Comparison of ENCODE assay signal across 19 cellular contexts in the genomic region with DNA sequence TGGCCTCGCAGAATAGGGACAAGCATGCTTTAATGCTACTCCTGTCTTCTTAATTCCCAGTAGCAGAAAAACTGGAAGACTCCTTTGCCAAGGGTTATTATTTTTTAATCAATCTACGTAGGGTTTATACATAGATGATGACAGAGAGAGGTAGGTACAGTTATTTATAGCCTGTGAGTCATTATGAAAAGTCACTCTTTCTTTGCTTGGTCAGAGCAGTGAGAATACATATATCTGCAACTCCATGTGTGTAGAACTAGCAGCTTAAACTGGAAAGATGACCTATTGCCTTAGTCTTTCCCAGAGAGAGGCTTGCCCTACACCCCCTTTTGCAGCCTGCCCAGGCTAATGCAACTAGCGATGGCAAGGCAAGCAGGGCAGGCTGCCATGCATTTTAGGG.
DNase-seq lines count a peak whose midpoint lies in the region; ATAC-seq, FAIRE-seq and TF ChIP-seq lines count a peak whose summit lies in the region.
"Had no signal": no experiment of that assay in that cellular context is flagged by ENCODE, and none has a peak within 500 bp of the region (broad histone marks: within the 10 kb centered on the region; RNA-seq: fewer than 3 reads in every experiment).

No MANE protein-coding gene starts in this region.

- no peaks in the 10 kb centered on the region for H3K27me3 Mint-ChIP-seq in activated CD4-positive, alpha-beta memory T cell treated with anti-CD3 and anti-CD28 coated beads for 36 hours
- H3K27me3 Mint-ChIP-seq: activated T-cell treated with anti-CD3 and anti-CD28 coated beads, Interleukin-2, amount 50 U/mL, for 24 hours; CD4-positive, CD25-positive, alpha-beta regulatory T cell; stimulated activated naive CD8-positive, alpha-beta T cell treated with anti-CD3 and anti-CD28 coated beads, Interleukin-15, amount 100 ng/mL, for 72 hours had no signal

- no peak overlapping the region for H3K4me3 ChIP-seq in bronchial epithelial cell (ENCODE audit: low read depth, low read length)
- H3K4me3 ChIP-seq: lower lobe of right lung had no signal

- H3K4me3 Mint-ChIP-seq in activated CD4-positive, alpha-beta memory T cell treated with anti-CD3 and anti-CD28 coated beads for 36 hours, result no peak overlapping the region
- H3K4me3 Mint-ChIP-seq: activated T-cell treated with anti-CD3 and anti-CD28 coated beads, Interleukin-2, amount 50 U/mL, for 24 hours; nephron progenitor cell; stimulated activated naive CD8-positive, alpha-beta T cell treated with anti-CD3 and anti-CD28 coated beads, Interleukin-15, amount 100 ng/mL, for 72 hours; T-helper 2 cell treated with Interferon-gamma antibody and Interleukin-4, amounts not matched to agents 5 μg/mL and 100 μg/mL, for 36 hours had no signal

- TF ChIP-seq CTCF in bronchial epithelial cell (IDR thresholded peaks at IDR 0.05; ENCODE audit: insufficient read depth, low read length, severe bottlenecking), result no peak

- no peak for FAIRE-seq in bronchial epithelial cell (lab: Jason Lieb, UNC)
- FAIRE-seq: GM18507 had no signal

- H3K27ac Mint-ChIP-seq in activated CD4-positive, alpha-beta memory T cell treated with anti-CD3 and anti-CD28 coated beads for 36 hours, result no peak overlapping the region
- H3K27ac Mint-ChIP-seq: activated T-cell treated with anti-CD3 and anti-CD28 coated beads, Interleukin-2, amount 50 U/mL, for 24 hours; CD4-positive, CD25-positive, alpha-beta regulatory T cell; nephron progenitor cell; stimulated activated naive CD8-positive, alpha-beta T cell treated with anti-CD3 and anti-CD28 coated beads, Interleukin-15, amount 100 ng/mL, for 72 hours; T-helper 2 cell treated with Interferon-gamma antibody and Interleukin-4, amounts not matched to agents 5 μg/mL and 100 μg/mL, for 36 hours had no signal

- DNase-seq in A172 (ENCODE audit: low spot score), result peak; percentile 58
- peak; percentile 10 for DNase-seq in bronchial epithelial cell (ENCODE audit: low read depth)
- no peak for DNase-seq in COLO668 (lab: John Stamatoyannopoulos, UW; ENCODE audit: unreplicated experiment)
- no peak for DNase-seq in activated CD4-positive, alpha-beta memory T cell treated with anti-CD3 and anti-CD28 coated beads for 36 hours
- DNase-seq in amniotic stem cell (lab: John Stamatoyannopoulos, UW), result no peak
- DNase-seq: 8988T; activated CD4-positive, alpha-beta T cell treated with anti-CD3 and anti-CD28 coated beads for 48 hours; activated T-cell treated with anti-CD3 and anti-CD28 coated beads, Interleukin-2, amount 50 U/mL, for 24 hours; anterior cingulate cortex; CD4-positive, CD25-positive, alpha-beta regulatory T cell; lower lobe of right lung; NCI-H526; nephron progenitor cell; stimulated activated naive CD8-positive, alpha-beta T cell treated with anti-CD3 and anti-CD28 coated beads, Interleukin-15, amount 100 ng/mL, for 72 hours had no signal

- no peaks in the 10 kb centered on the region for H3K4me1 Mint-ChIP-seq in activated CD4-positive, alpha-beta memory T cell treated with anti-CD3 and anti-CD28 coated beads for 36 hours (ENCODE audit: low read depth)
- H3K4me1 Mint-ChIP-seq: CD4-positive, CD25-positive, alpha-beta regulatory T cell; nephron progenitor cell; stimulated activated naive CD8-positive, alpha-beta T cell treated with anti-CD3 and anti-CD28 coated beads, Interleukin-15, amount 100 ng/mL, for 72 hours had no signal

- H3K9me3 Mint-ChIP-seq in activated CD4-positive, alpha-beta memory T cell treated with anti-CD3 and anti-CD28 coated beads for 36 hours, result peaks cover 9% of the 10 kb centered on the region

- H3K36me3 Mint-ChIP-seq in activated CD4-positive, alpha-beta memory T cell treated with anti-CD3 and anti-CD28 coated beads for 36 hours, result no peaks in the 10 kb centered on the region
- H3K36me3 Mint-ChIP-seq: CD4-positive, CD25-positive, alpha-beta regulatory T cell had no signal

- POLR2A ChIA-PET in activated CD4-positive, alpha-beta memory T cell treated with anti-CD3 and anti-CD28 coated beads for 36 hours (lab: Charles Lee), result no interaction called here

- CTCF ChIA-PET in activated CD4-positive, alpha-beta memory T cell treated with anti-CD3 and anti-CD28 coated beads for 36 hours (lab: Charles Lee), result no interaction called here

- no peaks in the 10 kb centered on the region for H3K36me3 ChIP-seq in bronchial epithelial cell (ENCODE audit: control insufficient read depth, insufficient read depth, low read length)
- H3K36me3 ChIP-seq: lower lobe of right lung had no signal

- ATAC-seq in GM19463 (IDR thresholded peaks at IDR 0.05; ENCODE audit: unreplicated experiment), result peak; percentile 52
- ATAC-seq in HG03378 (IDR thresholded peaks at IDR 0.05; ENCODE audit: unreplicated experiment), result peak; percentile 85
- ATAC-seq in HG03460 (IDR thresholded peaks at IDR 0.05; ENCODE audit: unreplicated experiment), result no peak
- ATAC-seq: lower lobe of right lung; stimulated activated naive CD8-positive, alpha-beta T cell treated with anti-CD3 and anti-CD28 coated beads, Interleukin-15, amount 100 ng/mL, for 72 hours had no signal

- H3K27me3 ChIP-seq in bronchial epithelial cell (ENCODE audit: control insufficient read depth, insufficient read depth, low read length), result no peaks in the 10 kb centered on the region

- intact Hi-C loops in activated CD4-positive, alpha-beta memory T cell treated with anti-CD3 and anti-CD28 coated beads for 36 hours (cut with micrococcal nuclease), result no loop called here

Comparison
In these comparisons a context has a peak if more than half of its experiments do, and no peak if none do; other contexts are left out.
1. DNase-seq: peak in A172 (single experiment) and bronchial epithelial cell (single experiment); none in COLO668 (single experiment), activated CD4-positive, alpha-beta memory T cell treated with anti-CD3 and anti-CD28 coated beads for 36 hours (single experiment) and amniotic stem cell (single experiment).